Comparison of ENCODE assay signal across 17 cellular contexts in genomic region chr2:204000446-204000845, GRCh38.
A peak's percentile ranks its signal among the peaks of the same experiment; 100 is the strongest.
DNase-seq lines count a peak whose midpoint lies in the region; ATAC-seq and TF ChIP-seq lines count a peak whose summit lies in the region.
"Had no signal": no experiment of that assay in that cellular context is flagged by ENCODE, and none has a peak within 500 bp of the region (broad histone marks: within the 10 kb centered on the region; RNA-seq: fewer than 3 reads in every experiment).

No MANE protein-coding gene starts in this region.

- H3K4me1 Mint-ChIP-seq in activated CD4-positive, alpha-beta T cell treated with anti-CD3 and anti-CD28 coated beads, Interleukin-2, amount 10 ng/mL, durations not matched to agents 24 days and 14 days: peaks cover 82% of the 10 kb centered on the region

- H3K9ac ChIP-seq in BLaER1 treated with 17β-estradiol and CSF1 and Interleukin-3, amounts not matched to agents 10 nM and 100 nM: no peak overlapping the region

- no peak for DNase-seq in activated CD4-positive, alpha-beta T cell treated with anti-CD3 and anti-CD28 coated beads, Interleukin-2, amount 10 ng/mL, durations not matched to agents 24 days and 14 days
- no peak for DNase-seq in activated CD4-positive, alpha-beta T cell treated with anti-CD3 and anti-CD28 coated beads for 48 hours
- DNase-seq in central memory CD4-positive, alpha-beta T cell: peak; percentile 55
- DNase-seq in posterior cingulate gyrus: no peak
- DNase-seq: 8988T, C1 segment of cervical spinal cord, GOT3, NCI-H1048, NCI-H2227 treated with DMSO at 0.1 percent for 48 hours, NCI-H526 treated with DMSO at 0.1 percent for 48 hours had no signal

- no peaks in the 10 kb centered on the region for H3K27me3 ChIP-seq in BLaER1 treated with 17β-estradiol and CSF1 and Interleukin-3, amounts not matched to agents 10 nM and 100 nM

- peak overlapping the region in 7 of 11 experiments; percentile 3 to 31 (median 18); a peak in 8 of 22 replicates for H3K4me2 ChIP-seq in BLaER1 treated with 17β-estradiol and CSF1 and Interleukin-3, amounts not matched to agents 10 nM and 100 nM

- no peaks in the 10 kb centered on the region for H4K20me1 ChIP-seq in BLaER1 treated with 17β-estradiol and CSF1 and Interleukin-3, amounts not matched to agents 10 nM and 100 nM

- no peak overlapping the region for H3K27ac ChIP-seq in BLaER1 treated with 17β-estradiol and CSF1 and Interleukin-3, amounts not matched to agents 10 nM and 100 nM
- H3K27ac ChIP-seq: HL-60, RWPE1 had no signal

- H3K4me3 Mint-ChIP-seq in activated CD4-positive, alpha-beta T cell treated with anti-CD3 and anti-CD28 coated beads, Interleukin-2, amount 10 ng/mL, durations not matched to agents 24 days and 14 days: peak overlapping the region; percentile 19

- H3K27me3 Mint-ChIP-seq in activated CD4-positive, alpha-beta T cell treated with anti-CD3 and anti-CD28 coated beads, Interleukin-2, amount 10 ng/mL, durations not matched to agents 24 days and 14 days: no peaks in the 10 kb centered on the region

- H3K4me1 ChIP-seq in BLaER1 treated with 17β-estradiol and CSF1 and Interleukin-3, amounts not matched to agents 10 nM and 100 nM: peaks cover 0 to 40% (median 12%) of the 10 kb centered on the region in 10 experiments; a peak in 11 of 20 replicates

- H3K4me3 ChIP-seq in BLaER1 treated with 17β-estradiol and CSF1 and Interleukin-3, amounts not matched to agents 10 nM and 100 nM: no peak overlapping the region
- H3K4me3 ChIP-seq: K562 had no signal

- H3K36me3 ChIP-seq in BLaER1 treated with 17β-estradiol and CSF1 and Interleukin-3, amounts not matched to agents 10 nM and 100 nM: no peaks in the 10 kb centered on the region

- ATAC-seq in SK-N-SH treated with all-trans-retinoic acid at 6 μM for 48 hours: no peak
- no peak for ATAC-seq in HG03378 (IDR thresholded peaks at IDR 0.05; ENCODE audit: unreplicated experiment)
- ATAC-seq in HG03520 (IDR thresholded peaks at IDR 0.05; ENCODE audit: unreplicated experiment): no peak
- ATAC-seq: K562 had no signal

- intact Hi-C loops in activated CD4-positive, alpha-beta T cell treated with anti-CD3 and anti-CD28 coated beads, Interleukin-2, amount 10 ng/mL, durations not matched to agents 24 days and 14 days (cut with micrococcal nuclease): loop anchor here (5.0 kb wide), 1 partner anchor 288 kb away; no protein-coding TSS in a partner anchor
- intact Hi-C loops in posterior cingulate gyrus (cut with DNase I): no loop called here

- H3K27ac Mint-ChIP-seq in activated CD4-positive, alpha-beta T cell treated with anti-CD3 and anti-CD28 coated beads, Interleukin-2, amount 10 ng/mL, durations not matched to agents 24 days and 14 days: peak overlapping the region; percentile 21

- H3K9me3 ChIP-seq in BLaER1 treated with 17β-estradiol and CSF1 and Interleukin-3, amounts not matched to agents 10 nM and 100 nM (replicated peaks in 1 of 11): no peaks in the 10 kb centered on the region; a peak in 1 of 22 replicates

- peaks cover 11% of the 10 kb centered on the region for H3K9me3 Mint-ChIP-seq in activated CD4-positive, alpha-beta T cell treated with anti-CD3 and anti-CD28 coated beads, Interleukin-2, amount 10 ng/mL, durations not matched to agents 24 days and 14 days

- H3K36me3 Mint-ChIP-seq in activated CD4-positive, alpha-beta T cell treated with anti-CD3 and anti-CD28 coated beads, Interleukin-2, amount 10 ng/mL, durations not matched to agents 24 days and 14 days (ENCODE audit: low read depth): peaks cover 6% of the 10 kb centered on the region

TF ChIP-seq in SK-N-SH treated with all-trans-retinoic acid at 6 μM for 48 hours, 23 proteins besides CTCF, POLR2A, EP300 and RAD21:
- TF ChIP-seq ZFP30 (CRISPR knock-in tag; IDR thresholded peaks at IDR 0.05) (no peak), TOX (CRISPR knock-in tag; IDR thresholded peaks at IDR 0.05; ENCODE audit: borderline replicate concordance) (no peak), TCF4 (CRISPR knock-in tag; IDR thresholded peaks at IDR 0.05; ENCODE audit: borderline replicate concordance) (0 out of 2 replicates have a peak, but pooled peaks have one; percentile 13), CSDC2 (CRISPR knock-in tag; IDR thresholded peaks at IDR 0.05) (no peak)
TF ChIP-seq in SK-N-SH treated with all-trans-retinoic acid at 6 μM for 48 hours: peak in this region for 1.
